28 cellular contexts compared by ENCODE assay signal in genomic region chr9:80522465-80522864, GRCh38.
"Had no signal": no experiment of that assay in that cellular context is flagged by ENCODE, and none has a peak within 500 bp of the region (broad histone marks: within the 10 kb centered on the region; RNA-seq: fewer than 3 reads in every experiment).

No MANE protein-coding gene starts in this region.

- ATAC-seq: activated CD8-positive, alpha-beta memory T cell treated with anti-CD3 and anti-CD28 coated beads, Interleukin-2, amount 10 ng/mL, durations not matched to agents 7 days and 5 days; T-helper 17 cell had no signal

- DNase-seq: activated B cell treated with CpG ODN at 0.5 μM for 24 hours; activated CD4-positive, alpha-beta T cell treated with anti-CD3 and anti-CD28 coated beads for 1 hour; activated CD4-positive, alpha-beta T cell treated with anti-CD3 and anti-CD28 coated beads, Interleukin-2, amount 10 ng/mL, durations not matched to agents 24 days and 14 days; activated CD4-positive, alpha-beta T cell treated with anti-CD3 and anti-CD28 coated beads, Interleukin-2, amount 50 U/mL, for 48 hours; activated CD8-positive, alpha-beta memory T cell treated with anti-CD3 and anti-CD28 coated beads, Interleukin-2, amount 10 ng/mL, durations not matched to agents 7 days and 5 days; activated effector memory CD4-positive, alpha-beta T cell treated with Interleukin-2 at 50 U/mL for 16 hours; activated naive CD4-positive, alpha-beta T cell; activated T-cell treated with anti-CD3 and anti-CD28 coated beads, Interleukin-2, amount 50 U/mL, for 24 hours; amniotic stem cell; cerebellar nuclear complex; MG63; MV-4-11; NCI-H1092 treated with DMSO at 0.1 percent for 48 hours; NCI-H1417 treated with DMSO at 0.1 percent for 48 hours; NCI-H1694; NCI-H2029; NCI-H2107; NCI-H345; NCI-H510A treated with DMSO at 0.1 percent for 48 hours; NCI-H69; SHP77 treated with DMSO at 0.1 percent for 48 hours; T-helper 17 cell; T-helper 9 cell had no signal

- H3K4me1 ChIP-seq: ascending aorta had no signal

- H3K4me1 Mint-ChIP-seq: activated B cell treated with CpG ODN at 0.5 μM for 24 hours; activated CD4-positive, alpha-beta T cell treated with anti-CD3 and anti-CD28 coated beads, Interleukin-2, amount 10 ng/mL, durations not matched to agents 24 days and 14 days; activated CD8-positive, alpha-beta memory T cell treated with anti-CD3 and anti-CD28 coated beads, Interleukin-2, amount 10 ng/mL, durations not matched to agents 7 days and 5 days; activated naive CD4-positive, alpha-beta T cell treated with anti-CD3 and anti-CD28 coated beads, Interleukin-2, amount 50 U/mL, for 24 hours; brain; T-helper 17 cell had no signal

- H3K36me3 Mint-ChIP-seq: activated CD8-positive, alpha-beta memory T cell treated with anti-CD3 and anti-CD28 coated beads, Interleukin-2, amount 10 ng/mL, durations not matched to agents 7 days and 5 days; activated naive CD4-positive, alpha-beta T cell treated with anti-CD3 and anti-CD28 coated beads, Interleukin-2, amount 50 U/mL, for 24 hours had no signal

- H3K4me3 Mint-ChIP-seq: activated B cell treated with CpG ODN at 0.5 μM for 24 hours; activated CD4-positive, alpha-beta T cell treated with anti-CD3 and anti-CD28 coated beads, Interleukin-2, amount 10 ng/mL, durations not matched to agents 24 days and 14 days; activated CD8-positive, alpha-beta memory T cell treated with anti-CD3 and anti-CD28 coated beads, Interleukin-2, amount 10 ng/mL, durations not matched to agents 7 days and 5 days; activated naive CD4-positive, alpha-beta T cell treated with anti-CD3 and anti-CD28 coated beads, Interleukin-2, amount 50 U/mL, for 24 hours; activated T-cell treated with anti-CD3 and anti-CD28 coated beads, Interleukin-2, amount 50 U/mL, for 24 hours; activated T-helper 1 cell treated with anti-CD3 and anti-CD28 coated beads, Interleukin-12 subunit alpha, Interleukin-12 subunit beta, Interleukin-2, Interleukin-4 antibody, amounts not matched to agents 30 ng/mL and 10 ng/mL and 1 ng/mL, durations not matched to agents 14 hours and 24 hours and 36 hours; brain; T-helper 17 cell had no signal

- H3K27me3 Mint-ChIP-seq: activated B cell treated with CpG ODN at 0.5 μM for 24 hours; activated CD4-positive, alpha-beta T cell treated with anti-CD3 and anti-CD28 coated beads, Interleukin-2, amount 10 ng/mL, durations not matched to agents 24 days and 14 days; activated CD8-positive, alpha-beta memory T cell treated with anti-CD3 and anti-CD28 coated beads, Interleukin-2, amount 10 ng/mL, durations not matched to agents 7 days and 5 days; activated naive CD4-positive, alpha-beta T cell treated with anti-CD3 and anti-CD28 coated beads, Interleukin-2, amount 50 U/mL, for 24 hours; activated T-cell treated with anti-CD3 and anti-CD28 coated beads, Interleukin-2, amount 50 U/mL, for 24 hours; T-helper 17 cell had no signal

- H3K36me3 ChIP-seq: ascending aorta, cardiac muscle cell, MG63 had no signal

- H3K9me3 ChIP-seq: MG63 had no signal

- H3K27me3 ChIP-seq: ascending aorta, cardiac muscle cell, MG63 had no signal

- H3K4me3 ChIP-seq: ascending aorta, cardiac muscle cell, MG63 had no signal

- H3K27ac Mint-ChIP-seq: activated B cell treated with CpG ODN at 0.5 μM for 24 hours; activated CD4-positive, alpha-beta T cell treated with anti-CD3 and anti-CD28 coated beads, Interleukin-2, amount 10 ng/mL, durations not matched to agents 24 days and 14 days; activated CD8-positive, alpha-beta memory T cell treated with anti-CD3 and anti-CD28 coated beads, Interleukin-2, amount 10 ng/mL, durations not matched to agents 7 days and 5 days; activated naive CD4-positive, alpha-beta T cell treated with anti-CD3 and anti-CD28 coated beads, Interleukin-2, amount 50 U/mL, for 24 hours; activated T-cell treated with anti-CD3 and anti-CD28 coated beads, Interleukin-2, amount 50 U/mL, for 24 hours; activated T-helper 1 cell treated with anti-CD3 and anti-CD28 coated beads, Interleukin-12 subunit alpha, Interleukin-12 subunit beta, Interleukin-2, Interleukin-4 antibody, amounts not matched to agents 30 ng/mL and 10 ng/mL and 1 ng/mL, durations not matched to agents 14 hours and 24 hours and 36 hours; brain; T-helper 17 cell had no signal

- H3K27ac ChIP-seq: ascending aorta, cardiac muscle cell had no signal
